Comparison of ENCODE assay signal across 8 cellular contexts in genomic region chr3:194687638-194688206, GRCh38. TPM values are rescaled to one million over a fixed set of nuclear protein-coding genes. Genes with fewer than 3 reads are reported as not detected.
DNase-seq lines count a peak whose midpoint lies in the region; ATAC-seq, FAIRE-seq and TF ChIP-seq lines count a peak whose summit lies in the region.

No MANE protein-coding gene starts in this region.

- POLR2A ChIA-PET in AG04449 (lab: Yijun Ruan, JAX): interaction anchor here (0.6 to 3.0 kb wide), 7 partner anchors 63 to 583 kb away, joined by 3 to 29 read pairs (median 9); partner anchors contain the start of gene XXYLT1
- POLR2A ChIA-PET in HepG2 (lab: Yijun Ruan, JAX): interaction anchor here (2.7 kb wide), 1 partner anchor 16 kb away, joined by 11 read pairs; the partner anchor contains the start of gene LSG1

- no peaks in the 10 kb centered on the region for H3K9me3 ChIP-seq in Karpas-422 (ENCODE audit: low read length)
- H3K9me3 ChIP-seq in HepG2 (ENCODE audit: low read length): no peaks in the 10 kb centered on the region

- H3K79me2 ChIP-seq in Karpas-422 (ENCODE audit: low read length): peaks cover 23% of the 10 kb centered on the region
- H3K79me2 ChIP-seq in HepG2 (ENCODE audit: insufficient read depth, low read length): no peaks in the 10 kb centered on the region

- H4K20me1 ChIP-seq in Karpas-422 (ENCODE audit: insufficient read depth, low read depth, low read length) (peaks cover 15% of the 10 kb centered on the region), HepG2 (ENCODE audit: insufficient read depth, low read length) (no peaks in the 10 kb centered on the region)

- TF ChIP-seq EP300 in HepG2 (IDR thresholded peaks at IDR 0.05; ENCODE audit: low read depth in 2 of 2, low read length in 2 of 2) (no peak), HepG2 (CRISPR knock-in tag; IDR thresholded peaks at IDR 0.05; ENCODE audit: borderline replicate concordance) (no peak)

- TF ChIP-seq CTCF in AG04449 (IDR thresholded peaks at IDR 0.05; ENCODE audit: insufficient read depth, low read length, missing control alignments) (peak; percentile 50), choroid plexus epithelial cell (conservative IDR thresholded peaks at IDR 0.05; ENCODE audit: low read depth, low read length) (peak; percentile 35), HepG2 (CRISPR knock-in tag; IDR thresholded peaks at IDR 0.05) (no peak)

- no peak for DNase-seq in AG04449 (ENCODE audit: low read depth, low spot score)
- peak; percentile 95 for DNase-seq in Karpas-422
- peak; percentile 71 for DNase-seq in choroid plexus epithelial cell (ENCODE audit: low read depth)
- DNase-seq in HepG2 (ENCODE audit: low spot score): no peak
- peak; percentile 27 to 74 (median 59) for DNase-seq in stimulated activated CD4-positive, alpha-beta T cell treated with anti-CD3 and anti-CD28 coated beads, TNF-alpha, amount 100 ng/mL, for 1 hour (ENCODE audit: low read depth in 3 of 3, low spot score in 1 of 3)
- DNase-seq in NCI-H1048 (lab: John Stamatoyannopoulos, UW): no peak

- H3K27me3 ChIP-seq in Karpas-422 (ENCODE audit: low read length) (no peaks in the 10 kb centered on the region), HepG2 (ENCODE audit: control insufficient read depth in 1 of 2, insufficient read depth in 2 of 2, low read length in 2 of 2) (peaks cover 0 to 22% of the 10 kb centered on the region in 2 experiments; a peak in 1 of 5 replicates)

- CTCF ChIA-PET in AG04449 (lab: Yijun Ruan, JAX) (interaction anchor here (0.6 to 14.2 kb wide), 17 partner anchors 10 to 854 kb away, joined by 3 to 288 read pairs (median 4); partner anchors contain the start of genes LSG1 and XXYLT1), HepG2 (lab: Yijun Ruan, JAX; ENCODE audit: low intra/inter-chr PET ratio, low total read pairs) (no interaction called here)

- H3K9ac ChIP-seq in Karpas-422 (ENCODE audit: low read length) (peak overlapping the region; percentile 88), HepG2 (ENCODE audit: insufficient read depth, low read depth, low read length) (no peak overlapping the region)

- H3K4me2 ChIP-seq in Karpas-422 (ENCODE audit: low read depth, low read length, poor library complexity, severe bottlenecking) (peak overlapping the region; percentile 78), HepG2 (ENCODE audit: low read depth, low read length) (0 out of 2 replicates have a peak overlapping the region, but pooled peaks have one; percentile 23)

- H3K9me2 ChIP-seq in Karpas-422 (replicated peaks; ENCODE audit: insufficient read depth, low read length): no peaks in the 10 kb centered on the region

- in situ Hi-C loops in HepG2 (cut with HindIII; ENCODE audit: extremely low pct_ligation_motif_present, low pct_unique_long_range_greater_than_20kb): loop anchor here (5.0 to 10.0 kb wide), 3 partner anchors 57 to 420 kb away; no protein-coding TSS in a partner anchor

- peak overlapping the region; percentile 70 for H3K4me3 ChIP-seq in AG04449 (ENCODE audit: low read depth, low read length)
- H3K4me3 ChIP-seq in Karpas-422 (ENCODE audit: low read length): peak overlapping the region; percentile 82
- peak overlapping the region; percentile 80 for H3K4me3 ChIP-seq in choroid plexus epithelial cell (ENCODE audit: low read depth, low read length)
- no peak overlapping the region for H3K4me3 ChIP-seq in HepG2 (replicated peaks in 1 of 3; ENCODE audit: insufficient read depth in 1 of 3, low read depth in 2 of 3, low read length in 3 of 3)

- FAIRE-seq in HepG2 (lab: Jason Lieb, UNC): no peak

- peak overlapping the region; percentile 93 for H3K27ac ChIP-seq in Karpas-422 (ENCODE audit: low read length)
- H3K27ac ChIP-seq in HepG2 (ENCODE audit: extremely low read length, insufficient read depth, low read length): no peak overlapping the region

- WGBS in HepG2 (ENCODE audit: low lambda C conversion rate): 96% methylated on average over 45 of the region's 57 CpGs

- intact Hi-C loops in HepG2 (cut with micrococcal nuclease; ENCODE audit: unreplicated experiment): loop anchor here (5.0 to 10.0 kb wide), 3 partner anchors 35 to 837 kb away; no protein-coding TSS in a partner anchor

- BruUV-seq in HepG2 (replicated peaks; lab: Mats Ljungman, UMichigan): no TSS peak

- H3K4me1 ChIP-seq in Karpas-422 (ENCODE audit: low read length): peaks cover 69% of the 10 kb centered on the region
- peaks cover 78% of the 10 kb centered on the region for H3K4me1 ChIP-seq in HepG2 (ENCODE audit: insufficient read depth, low read length)

- H2AFZ ChIP-seq in Karpas-422 (ENCODE audit: low read length) (no peak overlapping the region), HepG2 (ENCODE audit: low read length) (no peak overlapping the region)

- ATAC-seq in GM19023 (IDR thresholded peaks at IDR 0.05; ENCODE audit: unreplicated experiment) (peak; percentile 40), HepG2 (no peak)
- peak; percentile 59 to 74 for ATAC-seq in activated CD4-positive, CD25-positive, alpha-beta regulatory T cell treated with anti-CD3 and anti-CD28 coated beads, Interleukin-2, amount 50 U/mL, for 24 hours

- no peak for TF ChIP-seq RAD21 in HepG2 (CRISPR knock-in tag; IDR thresholded peaks at IDR 0.05)

- H3K36me3 ChIP-seq in Karpas-422 (ENCODE audit: insufficient read depth, low read length): no peaks in the 10 kb centered on the region
- H3K36me3 ChIP-seq in HepG2 (replicated peaks in 1 of 2; ENCODE audit: control insufficient read depth in 1 of 2, insufficient read depth in 2 of 2, low read length in 2 of 2): no peaks in the 10 kb centered on the region

- TF ChIP-seq POLR2A in HepG2 (IDR thresholded peaks at IDR 0.05; ENCODE audit: insufficient read depth in 1 of 2, low read depth in 2 of 2, low read length in 2 of 2): no peak

RNA-seq across cellular contexts. Expression of gene FAM43A, which starts 2.0 kb away (rescaled TPM):
- 80.7 and 147 TPM in 2 replicates for total RNA-seq in Karpas-422 (2014; rRNA removed; shearing (Covaris generic); ENCODE audit: low replicate concordance)
- 0.42 and 0.91 TPM in 2 replicates for total RNA-seq in HepG2 (2016; rRNA removed; fragmentation: Illumina TruSeq; extraction: Trizol)
- total RNA-seq in HepG2 (2016; cell fraction: cytosol; rRNA removed; fragmentation: Illumina TruSeq; extraction: Trizol; ENCODE audit: low read depth): 0.18 and 0.20 TPM in 2 replicates
- 0.55 and 0.93 TPM in 2 replicates for total RNA-seq in HepG2 (2016; cell fraction: insoluble cytoplasmic fraction; rRNA removed; fragmentation: Illumina TruSeq; extraction: Trizol)
- 0.69 and 0.74 TPM in 2 replicates for total RNA-seq in HepG2 (2016; cell fraction: membrane; rRNA removed; fragmentation: Illumina TruSeq; extraction: Trizol)
- 0.31 and 0.81 TPM in 2 replicates for total RNA-seq in HepG2 (2016; cell fraction: nucleus; rRNA removed; fragmentation: Illumina TruSeq; extraction: Trizol)
- 1.5 and 1.8 TPM in 2 replicates for polyA plus RNA-seq in HepG2 (2011; rRNA removed)
- 1.5 and 3.9 TPM in 2 replicates for polyA plus RNA-seq in HepG2 (2011; cell fraction: cytosol; rRNA removed)
- polyA plus RNA-seq in HepG2 (2011; cell fraction: nucleus; rRNA removed): 3.8 and 4.4 TPM in 2 replicates
- polyA plus RNA-seq in HepG2 (2012): 0.38 and 0.64 TPM in 2 replicates
- 0.08 and 0.19 TPM in 2 replicates for polyA plus RNA-seq in HepG2 (2016; cell fraction: cytosol; fragmentation: Illumina TruSeq; extraction: Trizol; ENCODE audit: low read depth)
- polyA plus RNA-seq in HepG2 (2016; cell fraction: insoluble cytoplasmic fraction; fragmentation: Illumina TruSeq; extraction: Trizol; ENCODE audit: low read depth): 0.67 and 0.83 TPM in 2 replicates
- 0.63 and 0.93 TPM in 2 replicates for polyA plus RNA-seq in HepG2 (2016; cell fraction: membrane; fragmentation: Illumina TruSeq; extraction: Trizol; ENCODE audit: low read depth)
- polyA plus RNA-seq in HepG2 (2016; cell fraction: nucleus; fragmentation: Illumina TruSeq; extraction: Trizol; ENCODE audit: insufficient read depth, low read depth): 1.1 and 1.2 TPM in 2 replicates
- polyA minus RNA-seq in HepG2 (2011; rRNA and poly(A)+ RNA removed; ENCODE audit: low replicate concordance): 1.5 and 4.9 TPM in 2 replicates
- polyA minus RNA-seq in HepG2 (2011; cell fraction: cytosol; rRNA and poly(A)+ RNA removed): 1.5 and 1.8 TPM in 2 replicates
- polyA minus RNA-seq in HepG2 (2011; cell fraction: nucleus; rRNA and poly(A)+ RNA removed): 0.99 and 1.4 TPM in 2 replicates

RNA-seq across cellular contexts. Expression of gene LSG1, which starts 15.7 kb away (rescaled TPM):
- 52.2 and 74.3 TPM in 2 replicates for total RNA-seq in Karpas-422 (2014; rRNA removed; shearing (Covaris generic); ENCODE audit: low replicate concordance)
- total RNA-seq in HepG2 (2016; rRNA removed; fragmentation: Illumina TruSeq; extraction: Trizol): 19.3 and 32.1 TPM in 2 replicates
- 3.2 and 3.8 TPM in 2 replicates for total RNA-seq in HepG2 (2016; cell fraction: cytosol; rRNA removed; fragmentation: Illumina TruSeq; extraction: Trizol; ENCODE audit: low read depth)
- total RNA-seq in HepG2 (2016; cell fraction: insoluble cytoplasmic fraction; rRNA removed; fragmentation: Illumina TruSeq; extraction: Trizol): 22.5 and 34.8 TPM in 2 replicates
- 6.8 and 8.5 TPM in 2 replicates for total RNA-seq in HepG2 (2016; cell fraction: membrane; rRNA removed; fragmentation: Illumina TruSeq; extraction: Trizol)
- total RNA-seq in HepG2 (2016; cell fraction: nucleus; rRNA removed; fragmentation: Illumina TruSeq; extraction: Trizol): 46.5 and 54.1 TPM in 2 replicates
- 19.6 and 21.4 TPM in 2 replicates for polyA plus RNA-seq in HepG2 (2011; rRNA removed)
- 7.4 and 8.9 TPM in 2 replicates for polyA plus RNA-seq in HepG2 (2011; cell fraction: cytosol; rRNA removed)
- polyA plus RNA-seq in HepG2 (2011; cell fraction: nucleus; rRNA removed): 30.7 and 32.0 TPM in 2 replicates
- polyA plus RNA-seq in HepG2 (2012): 10.8 and 12.4 TPM in 2 replicates
- polyA plus RNA-seq in HepG2 (2016; cell fraction: cytosol; fragmentation: Illumina TruSeq; extraction: Trizol; ENCODE audit: low read depth): 1.7 and 1.8 TPM in 2 replicates
- polyA plus RNA-seq in HepG2 (2016; cell fraction: insoluble cytoplasmic fraction; fragmentation: Illumina TruSeq; extraction: Trizol; ENCODE audit: low read depth): 14.0 and 14.1 TPM in 2 replicates
- polyA plus RNA-seq in HepG2 (2016; cell fraction: membrane; fragmentation: Illumina TruSeq; extraction: Trizol; ENCODE audit: low read depth): 2.6 and 3.8 TPM in 2 replicates
- polyA plus RNA-seq in HepG2 (2016; cell fraction: nucleus; fragmentation: Illumina TruSeq; extraction: Trizol; ENCODE audit: insufficient read depth, low read depth): 79.8 and 79.9 TPM in 2 replicates
- polyA minus RNA-seq in HepG2 (2011; rRNA and poly(A)+ RNA removed; ENCODE audit: low replicate concordance): 28.9 and 136 TPM in 2 replicates
- polyA minus RNA-seq in HepG2 (2011; cell fraction: cytosol; rRNA and poly(A)+ RNA removed): 6.3 and 10.3 TPM in 2 replicates
- polyA minus RNA-seq in HepG2 (2011; cell fraction: nucleus; rRNA and poly(A)+ RNA removed): 49.8 and 65.3 TPM in 2 replicates

RNA-seq across cellular contexts. Expression of gene TMEM44, which starts 54.5 kb away (rescaled TPM):
- 10.9 and 36.9 TPM in 2 replicates for total RNA-seq in Karpas-422 (2014; rRNA removed; shearing (Covaris generic); ENCODE audit: low replicate concordance)
- 3.2 and 7.3 TPM in 2 replicates for total RNA-seq in HepG2 (2016; rRNA removed; fragmentation: Illumina TruSeq; extraction: Trizol)
- 2.0 and 2.5 TPM in 2 replicates for total RNA-seq in HepG2 (2016; cell fraction: cytosol; rRNA removed; fragmentation: Illumina TruSeq; extraction: Trizol; ENCODE audit: low read depth)
- 2.4 and 7.8 TPM in 2 replicates for total RNA-seq in HepG2 (2016; cell fraction: insoluble cytoplasmic fraction; rRNA removed; fragmentation: Illumina TruSeq; extraction: Trizol)
- total RNA-seq in HepG2 (2016; cell fraction: membrane; rRNA removed; fragmentation: Illumina TruSeq; extraction: Trizol): 3.7 and 4.9 TPM in 2 replicates
- total RNA-seq in HepG2 (2016; cell fraction: nucleus; rRNA removed; fragmentation: Illumina TruSeq; extraction: Trizol): 8.7 and 10.7 TPM in 2 replicates
- polyA plus RNA-seq in HepG2 (2011; rRNA removed): 13.8 and 16.0 TPM in 2 replicates
- polyA plus RNA-seq in HepG2 (2011; cell fraction: cytosol; rRNA removed): 8.3 and 8.8 TPM in 2 replicates
- polyA plus RNA-seq in HepG2 (2011; cell fraction: nucleus; rRNA removed): 49.0 and 57.1 TPM in 2 replicates
- 6.3 and 10.4 TPM in 2 replicates for polyA plus RNA-seq in HepG2 (2012)
- 1.9 and 2.6 TPM in 2 replicates for polyA plus RNA-seq in HepG2 (2016; cell fraction: cytosol; fragmentation: Illumina TruSeq; extraction: Trizol; ENCODE audit: low read depth)
- 3.4 and 3.6 TPM in 2 replicates for polyA plus RNA-seq in HepG2 (2016; cell fraction: insoluble cytoplasmic fraction; fragmentation: Illumina TruSeq; extraction: Trizol; ENCODE audit: low read depth)
- polyA plus RNA-seq in HepG2 (2016; cell fraction: membrane; fragmentation: Illumina TruSeq; extraction: Trizol; ENCODE audit: low read depth): 3.5 and 4.2 TPM in 2 replicates
- 34.3 and 35.9 TPM in 2 replicates for polyA plus RNA-seq in HepG2 (2016; cell fraction: nucleus; fragmentation: Illumina TruSeq; extraction: Trizol; ENCODE audit: insufficient read depth, low read depth)
- 11.5 and 19.4 TPM in 2 replicates for polyA minus RNA-seq in HepG2 (2011; rRNA and poly(A)+ RNA removed; ENCODE audit: low replicate concordance)
- 2.8 and 4.9 TPM in 2 replicates for polyA minus RNA-seq in HepG2 (2011; cell fraction: cytosol; rRNA and poly(A)+ RNA removed)
- polyA minus RNA-seq in HepG2 (2011; cell fraction: nucleus; rRNA and poly(A)+ RNA removed): 13.4 and 15.0 TPM in 2 replicates

Comparison
In these comparisons a context has a peak if more than half of its experiments do, and no peak if none do; other contexts are left out.
1. DNase-seq: peak in Karpas-422 (single experiment), choroid plexus epithelial cell (single experiment) and stimulated activated CD4-positive, alpha-beta T cell treated with anti-CD3 and anti-CD28 coated beads, TNF-alpha, amount 100 ng/mL, for 1 hour (3 of 3); none in AG04449 (single experiment), HepG2 (single experiment) and NCI-H1048 (single experiment).
2. H3K4me3 ChIP-seq: peak in AG04449 (single experiment), Karpas-422 (single experiment) and choroid plexus epithelial cell (single experiment); none in HepG2 (0 of 3).
3. RNA of gene FAM43A, which starts 2.0 kb away (total RNA-seq): 80.7 to 147 TPM in Karpas-422; 0.18 to 0.93 TPM in HepG2; every median in the first group is over 10 times any median in the second.